Comparison of ENCODE assay signal across 1 cellular context in genomic region chr12:46483572-46484395, GRCh38.
TF ChIP-seq lines count a peak whose summit lies in the region.

No MANE protein-coding gene starts in this region.

TF ChIP-seq in HepG2, 621 proteins besides CTCF, POLR2A, EP300 and RAD21 (continued from another document and continues in another):
- TF ChIP-seq CENPBD1 (CRISPR knock-in tag; IDR thresholded peaks at IDR 0.05; ENCODE audit: borderline replicate concordance, low read depth) (no peak), ETV5 (CRISPR knock-in tag; IDR thresholded peaks at IDR 0.05; ENCODE audit: borderline replicate concordance) (peak; percentile 37; the same call in 1 of the 2 replicates), IKZF5 (CRISPR knock-in tag; IDR thresholded peaks at IDR 0.05) (peak; percentile 72), ZNF280B (CRISPR knock-in tag; IDR thresholded peaks at IDR 0.05; ENCODE audit: borderline replicate concordance) (no peak), FOXP4 (CRISPR knock-in tag; IDR thresholded peaks at IDR 0.05) (peak; percentile 83), ESRRA (CRISPR knock-in tag; IDR thresholded peaks at IDR 0.05; ENCODE audit: low read depth) (peak; percentile 59; the same call in 1 of the 2 replicates), ZSCAN9 (CRISPR knock-in tag; IDR thresholded peaks at IDR 0.05; ENCODE audit: borderline replicate concordance) (0 out of 2 replicates have a peak, but pooled peaks have one; percentile 39), TBL1XR1 (IDR thresholded peaks at IDR 0.05; ENCODE audit: borderline replicate concordance, low read length, partially characterized antibody) (peak; percentile 44), NRL (CRISPR knock-in tag; IDR thresholded peaks at IDR 0.05; ENCODE audit: borderline replicate concordance) (no peak), ZNF225 (CRISPR knock-in tag; IDR thresholded peaks at IDR 0.05) (no peak), MXD4 (CRISPR knock-in tag; IDR thresholded peaks at IDR 0.05) (peak; percentile 23; the same call in 1 of the 2 replicates), ZNF772 (CRISPR knock-in tag; IDR thresholded peaks at IDR 0.05) (peak; percentile 53; the same call in 1 of the 2 replicates), TGIF2 (CRISPR knock-in tag; IDR thresholded peaks at IDR 0.05) (no peak), MEF2D (CRISPR knock-in tag; IDR thresholded peaks at IDR 0.05) (peak; percentile 41; the same call in 1 of the 2 replicates), ATF3 (CRISPR knock-in tag; IDR thresholded peaks at IDR 0.05) (peak; percentile 24; the same call in 1 of the 2 replicates), NR2F1 (CRISPR knock-in tag; IDR thresholded peaks at IDR 0.05) (peak; percentile 74 to 80; a peak in 3 of 4 replicates), MED13 (CRISPR knock-in tag; IDR thresholded peaks at IDR 0.05) (peak; percentile 26; the same call in 1 of the 2 replicates), ZBTB7A (CRISPR knock-in tag; IDR thresholded peaks at IDR 0.05) (no peak), ZNF275 (CRISPR knock-in tag; IDR thresholded peaks at IDR 0.05; ENCODE audit: borderline replicate concordance) (no peak), ZNF792 (CRISPR knock-in tag; IDR thresholded peaks at IDR 0.05) (no peak), ZNF547 (CRISPR knock-in tag; IDR thresholded peaks at IDR 0.05) (no peak), ZBTB43 (CRISPR knock-in tag; conservative IDR thresholded peaks at IDR 0.05) (0 out of 2 replicates have a peak, but pooled peaks have one; percentile 31), SALL1 (CRISPR knock-in tag; IDR thresholded peaks at IDR 0.05) (peak; percentile 39; the same call in 1 of the 2 replicates), MXD3 (CRISPR knock-in tag; IDR thresholded peaks at IDR 0.05) (no peak), SRSF4 (IDR thresholded peaks at IDR 0.05; ENCODE audit: low read depth, low read length, poor library complexity, severe bottlenecking) (no peak), HMGXB3 (CRISPR knock-in tag; IDR thresholded peaks at IDR 0.05; ENCODE audit: borderline replicate concordance) (0 out of 2 replicates have a peak, but pooled peaks have one; percentile 31), PRDM4 (CRISPR knock-in tag; IDR thresholded peaks at IDR 0.05; ENCODE audit: borderline replicate concordance) (no peak), NCOA2 (CRISPR knock-in tag; IDR thresholded peaks at IDR 0.05) (peak; percentile 83), ELF1 (CRISPR knock-in tag; IDR thresholded peaks at IDR 0.05) (0 out of 2 replicates have a peak, but pooled peaks have one; percentile 22), SMAD3 (CRISPR knock-in tag; IDR thresholded peaks at IDR 0.05) (peak; percentile 88), TBX2 (CRISPR knock-in tag; IDR thresholded peaks at IDR 0.05; ENCODE audit: borderline replicate concordance) (peak; percentile 72; the same call in 1 of the 2 replicates), MAFK (conservative IDR thresholded peaks at IDR 0.05 in 1 of 2, IDR thresholded peaks at IDR 0.05 in 1 of 2; ENCODE audit: low read length in 2 of 2) (peak in 1 of 2 experiments; percentile 33; a peak in 1 of 4 replicates), ZNF768 (CRISPR knock-in tag; IDR thresholded peaks at IDR 0.05) (no peak), PRDM10 (CRISPR knock-in tag; IDR thresholded peaks at IDR 0.05; ENCODE audit: low read depth) (no peak)
